In the genomic region with DNA sequence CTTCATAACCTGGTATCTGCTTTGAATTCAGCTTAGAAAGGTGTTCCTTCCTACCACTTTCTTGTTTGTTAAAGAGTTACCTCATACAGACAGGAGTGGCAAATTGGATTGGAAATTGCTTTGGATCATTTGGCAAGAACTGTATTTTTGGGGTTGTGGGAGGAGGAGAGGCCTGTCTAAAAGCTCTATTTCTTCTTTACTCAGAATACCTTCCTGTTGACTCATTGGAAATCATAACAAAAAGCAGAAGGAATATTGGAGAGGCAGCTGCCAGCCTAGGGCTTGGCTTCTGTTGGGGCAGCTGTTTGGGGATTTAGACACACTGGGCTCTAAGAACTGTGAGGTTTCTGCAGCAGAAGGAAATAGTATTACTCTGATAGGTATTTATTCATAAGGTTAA, we compare ENCODE assay signal across 8 cellular contexts. TPM values are rescaled to one million over a fixed set of nuclear protein-coding genes. Genes with fewer than 3 reads are reported as not detected.
DNase-seq lines count a peak whose midpoint lies in the region; ATAC-seq and TF ChIP-seq lines count a peak whose summit lies in the region.

No MANE protein-coding gene starts in this region.

- no peaks in the 10 kb centered on the region for H3K9me3 ChIP-seq in adrenal gland (replicated peaks in 1 of 3)
- no peaks in the 10 kb centered on the region for H3K9me3 ChIP-seq in hepatocyte (ENCODE audit: low read depth)
- no peaks in the 10 kb centered on the region for H3K9me3 ChIP-seq in stomach smooth muscle (ENCODE audit: control insufficient read depth in 2 of 2, low read length in 2 of 2)

- TF ChIP-seq CTCF in adrenal gland (IDR thresholded peaks at IDR 0.05): no peak
- TF ChIP-seq CTCF in hepatocyte (IDR thresholded peaks at IDR 0.05; ENCODE audit: poor library complexity): no peak

- TF ChIP-seq POLR2A in adrenal gland (IDR thresholded peaks at IDR 0.05) (peak in 1 of 2 donors; percentile 47), GM18505 (IDR thresholded peaks at IDR 0.05; ENCODE audit: borderline replicate concordance, extremely low read depth, insufficient read depth, insufficient read length) (no peak)

- no peak for ATAC-seq in GM18868 (IDR thresholded peaks at IDR 0.05; ENCODE audit: unreplicated experiment)
- ATAC-seq in GM18505 (IDR thresholded peaks at IDR 0.05; ENCODE audit: unreplicated experiment): no peak
- no peak for ATAC-seq in GM21390 (IDR thresholded peaks at IDR 0.05; ENCODE audit: unreplicated experiment)

- no peaks in the 10 kb centered on the region for H3K27me3 ChIP-seq in adrenal gland
- no peaks in the 10 kb centered on the region for H3K27me3 ChIP-seq in hepatocyte
- H3K27me3 ChIP-seq in stomach smooth muscle (ENCODE audit: control insufficient read depth in 1 of 2, insufficient read depth in 2 of 2, low read length in 2 of 2): no peaks in the 10 kb centered on the region

- H3K79me2 ChIP-seq in hepatocyte: peaks cover 97% of the 10 kb centered on the region

- H3K4me1 ChIP-seq in adrenal gland (replicated peaks in 1 of 2) (peaks cover 38 to 82% of the 10 kb centered on the region in 2 donors), hepatocyte (ENCODE audit: insufficient read depth) (peaks cover 33% of the 10 kb centered on the region), stomach smooth muscle (ENCODE audit: control insufficient read depth, insufficient read depth, low read length) (peaks cover 25% of the 10 kb centered on the region)

- no peaks in the 10 kb centered on the region for H4K20me1 ChIP-seq in hepatocyte (ENCODE audit: insufficient read depth, poor library complexity, severe bottlenecking)

- H3K36me3 ChIP-seq in adrenal gland (replicated peaks in 1 of 2): no peaks in the 10 kb centered on the region
- H3K36me3 ChIP-seq in hepatocyte (replicated peaks; ENCODE audit: insufficient read depth, low read depth): no peaks in the 10 kb centered on the region
- no peaks in the 10 kb centered on the region for H3K36me3 ChIP-seq in stomach smooth muscle (ENCODE audit: control insufficient read depth in 2 of 2, insufficient read depth in 2 of 2, low read length in 2 of 2)

- intact Hi-C loops in adrenal gland (cut with DNase I): no loop called here

- no peaks in the 10 kb centered on the region for H3K9me2 ChIP-seq in hepatocyte (replicated peaks; ENCODE audit: insufficient read depth)

- H3K27ac ChIP-seq in adrenal gland: peak overlapping the region; percentile 70 to 92 (median 78)
- H3K27ac ChIP-seq in hepatocyte: peak overlapping the region; percentile 92
- peak overlapping the region; percentile 87 for H3K27ac ChIP-seq in stomach smooth muscle (ENCODE audit: low read length)

- H3K9ac ChIP-seq in stomach smooth muscle (ENCODE audit: low read length in 2 of 2): no peak overlapping the region

- H3K4me3 ChIP-seq in adrenal gland (no peak overlapping the region), hepatocyte (no peak overlapping the region), stomach smooth muscle (ENCODE audit: low read length in 2 of 2) (peak overlapping the region in 1 of 2 donors; percentile 4)

- H2AFZ ChIP-seq in hepatocyte: no peak overlapping the region

- peak; percentile 86 for DNase-seq in DMS 273 treated with DMSO at 0.1 percent for 48 hours (lab: John Stamatoyannopoulos, UW)
- DNase-seq in NCI-H1694 treated with DMSO at 0.1 percent for 48 hours (lab: John Stamatoyannopoulos, UW): peak; percentile 52
- peak in 6 of 7 donors; percentile 55 to 82 (median 67) for DNase-seq in adrenal gland
- peak; percentile 17 for DNase-seq in hepatocyte (ENCODE audit: low spot score)

- H3K4me2 ChIP-seq in hepatocyte: peak overlapping the region; percentile 63

RNA-seq across cellular contexts. Expression of gene IQGAP1, which starts 14.2 kb away (rescaled TPM):
- total RNA-seq in adrenal gland (100 to 1,000 TPM; 122 to 261 (median 162) TPM), hepatocyte (102 and 125 TPM in 2 replicates)
- polyA plus RNA-seq in adrenal gland (100 to 1,000 TPM in 1 of 3 donors, 10 to 100 TPM in 2; 34.3 to 195 (median 57.7) TPM), hepatocyte (60.4 and 65.8 TPM in 2 replicates)

RNA-seq across cellular contexts. Expression of gene ZNF774, which starts 50.1 kb away (rescaled TPM):
- total RNA-seq in adrenal gland: 10 to 100 TPM in 2 of 8 donors, 1 to 10 TPM in 6; 3.3 to 21.4 (median 6.6) TPM
- 1 to 10 TPM; 1.0 to 5.7 (median 1.8) TPM for polyA plus RNA-seq in adrenal gland
- 2.1 and 4.1 TPM in 2 replicates for total RNA-seq in hepatocyte
- 2.1 and 2.3 TPM in 2 replicates for polyA plus RNA-seq in hepatocyte

Comparison
In these comparisons a context has a peak if more than half of its experiments do, and no peak if none do; other contexts are left out.
1. DNase-seq: peak in every context shown above with its lines; median percentile 86 in DMS 273 treated with DMSO at 0.1 percent for 48 hours; 67 in adrenal gland; 52 in NCI-H1694 treated with DMSO at 0.1 percent for 48 hours; 17 in hepatocyte.